ENCODE assay signal across 1 cellular context in the genomic region with DNA sequence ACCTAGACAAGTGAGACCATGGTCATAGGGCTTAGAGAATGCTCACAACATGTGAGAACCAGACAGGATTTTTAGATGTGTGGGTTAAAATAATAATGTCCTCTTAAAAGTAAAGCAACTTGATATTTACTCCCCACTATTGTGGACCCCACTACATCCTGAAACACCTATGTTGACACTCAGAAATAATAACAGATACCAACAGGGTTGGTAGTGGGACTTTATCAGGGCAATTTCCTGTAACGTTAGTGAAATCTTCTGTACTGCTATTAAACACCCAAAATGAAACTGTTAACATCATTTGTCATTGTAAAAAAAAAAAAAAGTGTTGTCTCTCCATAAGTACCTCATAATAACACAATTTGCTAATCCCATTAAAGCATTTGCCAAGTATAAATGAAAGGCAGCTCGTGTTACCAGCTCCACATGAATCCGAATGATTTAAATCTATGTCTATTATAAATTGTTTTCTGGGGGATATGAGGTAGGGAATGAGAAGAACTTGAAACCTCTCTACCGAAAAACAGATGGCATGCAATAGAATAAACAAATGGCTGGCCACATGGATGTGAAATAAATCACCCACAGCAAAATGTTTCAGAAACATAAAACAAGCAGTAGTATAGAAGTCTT.
TF ChIP-seq lines count a peak whose summit lies in the region.

No MANE protein-coding gene starts in this region.

TF ChIP-seq in HEK293, 187 proteins besides CTCF, POLR2A, EP300 and RAD21 (continued from another document and continues in another):
- no peak for TF ChIP-seq ZNF341 (tag by site-specific recombination; IDR thresholded peaks at IDR 0.05; ENCODE audit: low read depth)
- no peak for TF ChIP-seq ZNF701 (tag by site-specific recombination; IDR thresholded peaks at IDR 0.05)
- no peak for TF ChIP-seq ZNF416 (tag by site-specific recombination; IDR thresholded peaks at IDR 0.05)
- TF ChIP-seq, protein P1, sequence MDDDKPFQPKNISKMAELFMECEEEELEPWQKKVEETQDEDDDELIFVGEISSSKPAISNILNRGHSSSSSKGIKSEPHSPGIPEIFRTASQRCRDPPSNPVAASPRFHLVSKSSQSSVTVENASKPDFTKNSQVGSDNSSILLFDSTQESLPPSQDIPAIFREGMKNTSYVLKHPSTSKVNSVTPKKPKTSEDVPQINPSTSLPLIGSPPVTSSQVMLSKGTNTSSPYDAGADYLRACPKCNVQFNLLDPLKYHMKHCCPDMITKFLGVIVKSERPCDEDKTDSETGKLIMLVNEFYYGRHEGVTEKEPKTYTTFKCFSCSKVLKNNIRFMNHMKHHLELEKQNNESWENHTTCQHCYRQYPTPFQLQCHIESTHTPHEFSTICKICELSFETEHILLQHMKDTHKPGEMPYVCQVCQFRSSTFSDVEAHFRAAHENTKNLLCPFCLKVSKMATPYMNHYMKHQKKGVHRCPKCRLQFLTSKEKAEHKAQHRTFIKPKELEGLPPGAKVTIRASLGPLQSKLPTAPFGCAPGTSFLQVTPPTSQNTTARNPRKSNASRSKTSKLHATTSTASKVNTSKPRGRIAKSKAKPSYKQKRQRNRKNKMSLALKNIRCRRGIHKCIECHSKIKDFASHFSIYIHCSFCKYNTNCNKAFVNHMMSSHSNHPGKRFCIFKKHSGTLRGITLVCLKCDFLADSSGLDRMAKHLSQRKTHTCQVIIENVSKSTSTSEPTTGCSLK (tag by site-specific recombination; IDR thresholded peaks at IDR 0.05): no peak
- TF ChIP-seq ZNF266 (tag by site-specific recombination; IDR thresholded peaks at IDR 0.05; ENCODE audit: low read depth): no peak
- TF ChIP-seq ZNF366 (tag by site-specific recombination; conservative IDR thresholded peaks at IDR 0.05): 0 out of 2 replicates have a peak, but pooled peaks have one; percentile 36
- TF ChIP-seq PRDM1 (tag by site-specific recombination; IDR thresholded peaks at IDR 0.05): no peak
- peak; percentile 47; the same call in 1 of the 2 replicates for TF ChIP-seq ZNF335 (tag by site-specific recombination; conservative IDR thresholded peaks at IDR 0.05)
- TF ChIP-seq, protein P2, sequence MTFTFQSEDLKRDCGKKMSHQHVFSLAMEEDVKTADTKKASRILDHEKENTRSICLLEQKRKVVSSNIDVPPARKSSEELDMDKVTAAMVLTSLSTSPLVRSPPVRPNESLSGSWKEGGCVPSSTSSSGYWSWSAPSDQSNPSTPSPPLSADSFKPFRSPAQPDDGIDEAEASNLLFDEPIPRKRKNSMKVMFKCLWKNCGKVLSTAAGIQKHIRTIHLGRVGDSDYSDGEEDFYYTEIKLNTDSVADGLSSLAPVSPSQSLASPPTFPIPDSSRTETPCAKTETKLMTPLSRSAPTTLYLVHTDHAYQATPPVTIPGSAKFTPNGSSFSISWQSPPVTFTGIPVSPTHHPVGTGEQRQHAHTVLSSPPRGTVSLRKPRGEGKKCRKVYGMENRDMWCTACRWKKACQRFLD (tag by site-specific recombination; IDR thresholded peaks at IDR 0.05): no peak
- no peak for TF ChIP-seq ZNF175 (tag by site-specific recombination; IDR thresholded peaks at IDR 0.05)
- TF ChIP-seq ZNF585B (tag by site-specific recombination; IDR thresholded peaks at IDR 0.05): no peak
- TF ChIP-seq ZNF843 (tag by site-specific recombination; IDR thresholded peaks at IDR 0.05): peak; percentile 98
- no peak for TF ChIP-seq ZNF138 (tag by site-specific recombination; IDR thresholded peaks at IDR 0.05; ENCODE audit: borderline replicate concordance)
- TF ChIP-seq, protein P3, sequence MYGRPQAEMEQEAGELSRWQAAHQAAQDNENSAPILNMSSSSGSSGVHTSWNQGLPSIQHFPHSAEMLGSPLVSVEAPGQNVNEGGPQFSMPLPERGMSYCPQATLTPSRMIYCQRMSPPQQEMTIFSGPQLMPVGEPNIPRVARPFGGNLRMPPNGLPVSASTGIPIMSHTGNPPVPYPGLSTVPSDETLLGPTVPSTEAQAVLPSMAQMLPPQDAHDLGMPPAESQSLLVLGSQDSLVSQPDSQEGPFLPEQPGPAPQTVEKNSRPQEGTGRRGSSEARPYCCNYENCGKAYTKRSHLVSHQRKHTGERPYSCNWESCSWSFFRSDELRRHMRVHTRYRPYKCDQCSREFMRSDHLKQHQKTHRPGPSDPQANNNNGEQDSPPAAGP (tag by site-specific recombination; IDR thresholded peaks at IDR 0.05): no peak
- no peak for TF ChIP-seq ZNF311 (tag by site-specific recombination; IDR thresholded peaks at IDR 0.05; ENCODE audit: borderline replicate concordance)
- TF ChIP-seq ZNF112 (tag by site-specific recombination; IDR thresholded peaks at IDR 0.05): no peak
- no peak for TF ChIP-seq ZNF239 (tag by site-specific recombination; IDR thresholded peaks at IDR 0.05)
- TF ChIP-seq, protein P4, sequence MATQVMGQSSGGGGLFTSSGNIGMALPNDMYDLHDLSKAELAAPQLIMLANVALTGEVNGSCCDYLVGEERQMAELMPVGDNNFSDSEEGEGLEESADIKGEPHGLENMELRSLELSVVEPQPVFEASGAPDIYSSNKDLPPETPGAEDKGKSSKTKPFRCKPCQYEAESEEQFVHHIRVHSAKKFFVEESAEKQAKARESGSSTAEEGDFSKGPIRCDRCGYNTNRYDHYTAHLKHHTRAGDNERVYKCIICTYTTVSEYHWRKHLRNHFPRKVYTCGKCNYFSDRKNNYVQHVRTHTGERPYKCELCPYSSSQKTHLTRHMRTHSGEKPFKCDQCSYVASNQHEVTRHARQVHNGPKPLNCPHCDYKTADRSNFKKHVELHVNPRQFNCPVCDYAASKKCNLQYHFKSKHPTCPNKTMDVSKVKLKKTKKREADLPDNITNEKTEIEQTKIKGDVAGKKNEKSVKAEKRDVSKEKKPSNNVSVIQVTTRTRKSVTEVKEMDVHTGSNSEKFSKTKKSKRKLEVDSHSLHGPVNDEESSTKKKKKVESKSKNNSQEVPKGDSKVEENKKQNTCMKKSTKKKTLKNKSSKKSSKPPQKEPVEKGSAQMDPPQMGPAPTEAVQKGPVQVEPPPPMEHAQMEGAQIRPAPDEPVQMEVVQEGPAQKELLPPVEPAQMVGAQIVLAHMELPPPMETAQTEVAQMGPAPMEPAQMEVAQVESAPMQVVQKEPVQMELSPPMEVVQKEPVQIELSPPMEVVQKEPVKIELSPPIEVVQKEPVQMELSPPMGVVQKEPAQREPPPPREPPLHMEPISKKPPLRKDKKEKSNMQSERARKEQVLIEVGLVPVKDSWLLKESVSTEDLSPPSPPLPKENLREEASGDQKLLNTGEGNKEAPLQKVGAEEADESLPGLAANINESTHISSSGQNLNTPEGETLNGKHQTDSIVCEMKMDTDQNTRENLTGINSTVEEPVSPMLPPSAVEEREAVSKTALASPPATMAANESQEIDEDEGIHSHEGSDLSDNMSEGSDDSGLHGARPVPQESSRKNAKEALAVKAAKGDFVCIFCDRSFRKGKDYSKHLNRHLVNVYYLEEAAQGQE (tag by site-specific recombination; IDR thresholded peaks at IDR 0.05): no peak
- TF ChIP-seq ZNF354C (tag by site-specific recombination; IDR thresholded peaks at IDR 0.05; ENCODE audit: borderline replicate concordance, low read depth): no peak
- TF ChIP-seq MEIS1 (CRISPR knock-in tag; IDR thresholded peaks at IDR 0.05; ENCODE audit: borderline replicate concordance): no peak
- no peak for TF ChIP-seq ZNF623 (tag by site-specific recombination; IDR thresholded peaks at IDR 0.05)
- TF ChIP-seq ZNF777 (tag by site-specific recombination; IDR thresholded peaks at IDR 0.05; ENCODE audit: borderline replicate concordance): no peak
- TF ChIP-seq, protein P5, sequence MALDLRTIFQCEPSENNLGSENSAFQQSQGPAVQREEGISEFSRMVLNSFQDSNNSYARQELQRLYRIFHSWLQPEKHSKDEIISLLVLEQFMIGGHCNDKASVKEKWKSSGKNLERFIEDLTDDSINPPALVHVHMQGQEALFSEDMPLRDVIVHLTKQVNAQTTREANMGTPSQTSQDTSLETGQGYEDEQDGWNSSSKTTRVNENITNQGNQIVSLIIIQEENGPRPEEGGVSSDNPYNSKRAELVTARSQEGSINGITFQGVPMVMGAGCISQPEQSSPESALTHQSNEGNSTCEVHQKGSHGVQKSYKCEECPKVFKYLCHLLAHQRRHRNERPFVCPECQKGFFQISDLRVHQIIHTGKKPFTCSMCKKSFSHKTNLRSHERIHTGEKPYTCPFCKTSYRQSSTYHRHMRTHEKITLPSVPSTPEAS (tag by site-specific recombination; IDR thresholded peaks at IDR 0.05): peak; percentile 52
- TF ChIP-seq, protein P6, sequence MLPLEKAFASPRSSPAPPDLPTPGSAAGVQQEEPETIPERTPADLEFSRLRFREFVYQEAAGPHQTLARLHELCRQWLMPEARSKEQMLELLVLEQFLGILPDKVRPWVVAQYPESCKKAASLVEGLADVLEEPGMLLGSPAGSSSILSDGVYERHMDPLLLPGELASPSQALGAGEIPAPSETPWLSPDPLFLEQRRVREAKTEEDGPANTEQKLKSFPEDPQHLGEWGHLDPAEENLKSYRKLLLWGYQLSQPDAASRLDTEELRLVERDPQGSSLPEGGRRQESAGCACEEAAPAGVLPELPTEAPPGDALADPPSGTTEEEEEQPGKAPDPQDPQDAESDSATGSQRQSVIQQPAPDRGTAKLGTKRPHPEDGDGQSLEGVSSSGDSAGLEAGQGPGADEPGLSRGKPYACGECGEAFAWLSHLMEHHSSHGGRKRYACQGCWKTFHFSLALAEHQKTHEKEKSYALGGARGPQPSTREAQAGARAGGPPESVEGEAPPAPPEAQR (tag by site-specific recombination; IDR thresholded peaks at IDR 0.05): no peak; the same call in 1 of the 2 replicates
- peak; percentile 70 for TF ChIP-seq ZBTB8A (tag by site-specific recombination; IDR thresholded peaks at IDR 0.05)
- no peak for TF ChIP-seq TRIM28 (IDR thresholded peaks at IDR 0.05; ENCODE audit: borderline replicate concordance, low read length)
- no peak for TF ChIP-seq ZBTB20 (tag by site-specific recombination; IDR thresholded peaks at IDR 0.05)
- TF ChIP-seq ZNF24 (tag by site-specific recombination; IDR thresholded peaks at IDR 0.05): peak; percentile 95
- peak; percentile 92 for TF ChIP-seq BCL11A (tag by site-specific recombination; IDR thresholded peaks at IDR 0.05; ENCODE audit: low read depth)
- no peak for TF ChIP-seq EGR2 (tag by site-specific recombination; IDR thresholded peaks at IDR 0.05; ENCODE audit: low read depth)
- no peak for TF ChIP-seq ZNF473 (tag by site-specific recombination; IDR thresholded peaks at IDR 0.05)
- TF ChIP-seq ZNF426 (tag by site-specific recombination; IDR thresholded peaks at IDR 0.05): no peak
- TF ChIP-seq, protein P7, sequence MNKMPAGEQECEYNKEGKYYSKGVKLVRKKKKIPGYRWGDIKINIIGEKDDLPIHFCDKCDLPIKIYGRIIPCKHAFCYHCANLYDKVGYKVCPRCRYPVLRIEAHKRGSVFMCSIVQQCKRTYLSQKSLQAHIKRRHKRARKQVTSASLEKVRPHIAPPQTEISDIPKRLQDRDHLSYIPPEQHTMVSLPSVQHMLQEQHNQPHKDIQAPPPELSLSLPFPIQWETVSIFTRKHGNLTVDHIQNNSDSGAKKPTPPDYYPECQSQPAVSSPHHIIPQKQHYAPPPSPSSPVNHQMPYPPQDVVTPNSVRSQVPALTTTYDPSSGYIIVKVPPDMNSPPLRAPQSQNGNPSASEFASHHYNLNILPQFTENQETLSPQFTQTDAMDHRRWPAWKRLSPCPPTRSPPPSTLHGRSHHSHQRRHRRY (tag by site-specific recombination; IDR thresholded peaks at IDR 0.05): 0 out of 2 replicates have a peak, but pooled peaks have one; percentile 45
- TF ChIP-seq ZNF530 (tag by site-specific recombination; IDR thresholded peaks at IDR 0.05; ENCODE audit: low read depth): no peak
- no peak for TF ChIP-seq ZBTB7A (tag by site-specific recombination; IDR thresholded peaks at IDR 0.05; ENCODE audit: low read depth)
- TF ChIP-seq SP2 (tag by site-specific recombination; IDR thresholded peaks at IDR 0.05): peak; percentile 22; the same call in 1 of the 2 replicates
- TF ChIP-seq KLF16 (tag by site-specific recombination; IDR thresholded peaks at IDR 0.05): no peak
- TF ChIP-seq ZNF202 (tag by site-specific recombination; IDR thresholded peaks at IDR 0.05; ENCODE audit: borderline replicate concordance): no peak
- TF ChIP-seq GLIS1 (tag by site-specific recombination; IDR thresholded peaks at IDR 0.05): peak; percentile 32
- TF ChIP-seq, protein P8, sequence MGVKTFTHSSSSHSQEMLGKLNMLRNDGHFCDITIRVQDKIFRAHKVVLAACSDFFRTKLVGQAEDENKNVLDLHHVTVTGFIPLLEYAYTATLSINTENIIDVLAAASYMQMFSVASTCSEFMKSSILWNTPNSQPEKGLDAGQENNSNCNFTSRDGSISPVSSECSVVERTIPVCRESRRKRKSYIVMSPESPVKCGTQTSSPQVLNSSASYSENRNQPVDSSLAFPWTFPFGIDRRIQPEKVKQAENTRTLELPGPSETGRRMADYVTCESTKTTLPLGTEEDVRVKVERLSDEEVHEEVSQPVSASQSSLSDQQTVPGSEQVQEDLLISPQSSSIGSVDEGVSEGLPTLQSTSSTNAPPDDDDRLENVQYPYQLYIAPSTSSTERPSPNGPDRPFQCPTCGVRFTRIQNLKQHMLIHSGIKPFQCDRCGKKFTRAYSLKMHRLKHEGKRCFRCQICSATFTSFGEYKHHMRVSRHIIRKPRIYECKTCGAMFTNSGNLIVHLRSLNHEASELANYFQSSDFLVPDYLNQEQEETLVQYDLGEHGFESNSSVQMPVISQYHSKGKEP (tag by site-specific recombination; IDR thresholded peaks at IDR 0.05): peak; percentile 84
- TF ChIP-seq ZNF391 (tag by site-specific recombination; IDR thresholded peaks at IDR 0.05; ENCODE audit: borderline replicate concordance, low read depth): no peak
- TF ChIP-seq ZNF776 (tag by site-specific recombination; IDR thresholded peaks at IDR 0.05; ENCODE audit: borderline replicate concordance): no peak
- no peak for TF ChIP-seq ZNF571 (tag by site-specific recombination; IDR thresholded peaks at IDR 0.05)
- TF ChIP-seq GFI1B (tag by site-specific recombination; IDR thresholded peaks at IDR 0.05): peak; percentile 77
- peak; percentile 96 for TF ChIP-seq ZEB2 (tag by site-specific recombination; IDR thresholded peaks at IDR 0.05)
- TF ChIP-seq, protein P9, sequence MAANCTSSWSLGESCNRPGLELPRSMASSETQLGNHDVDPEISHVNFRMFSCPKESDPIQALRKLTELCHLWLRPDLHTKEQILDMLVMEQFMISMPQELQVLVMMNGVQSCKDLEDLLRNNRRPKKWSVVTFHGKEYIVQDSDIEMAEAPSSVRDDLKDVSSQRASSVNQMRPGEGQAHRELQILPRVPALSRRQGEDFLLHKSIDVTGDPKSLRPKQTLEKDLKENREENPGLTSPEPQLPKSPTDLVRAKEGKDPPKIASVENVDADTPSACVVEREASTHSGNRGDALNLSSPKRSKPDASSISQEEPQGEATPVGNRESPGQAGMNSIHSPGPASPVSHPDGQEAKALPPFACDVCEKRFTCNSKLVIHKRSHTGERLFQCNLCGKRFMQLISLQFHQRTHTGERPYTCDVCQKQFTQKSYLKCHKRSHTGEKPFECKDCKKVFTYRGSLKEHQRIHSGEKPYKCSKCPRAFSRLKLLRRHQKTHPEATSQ (tag by site-specific recombination; IDR thresholded peaks at IDR 0.05): no peak
- TF ChIP-seq ZNF529 (tag by site-specific recombination; IDR thresholded peaks at IDR 0.05; ENCODE audit: insufficient replicate concordance): no peak
- TF ChIP-seq ZNF292 (tag by site-specific recombination; IDR thresholded peaks at IDR 0.05; ENCODE audit: borderline replicate concordance, low read depth): no peak
- peak; percentile 91 for TF ChIP-seq SP7 (tag by site-specific recombination; IDR thresholded peaks at IDR 0.05)
- 0 out of 2 replicates have a peak, but pooled peaks have one; percentile 65 for TF ChIP-seq ZNF610 (tag by site-specific recombination; IDR thresholded peaks at IDR 0.05; ENCODE audit: borderline replicate concordance)
- TF ChIP-seq ZBTB48 (tag by site-specific recombination; IDR thresholded peaks at IDR 0.05): no peak
- TF ChIP-seq ZNF560 (tag by site-specific recombination; IDR thresholded peaks at IDR 0.05; ENCODE audit: borderline replicate concordance): no peak
